In the genomic region with DNA sequence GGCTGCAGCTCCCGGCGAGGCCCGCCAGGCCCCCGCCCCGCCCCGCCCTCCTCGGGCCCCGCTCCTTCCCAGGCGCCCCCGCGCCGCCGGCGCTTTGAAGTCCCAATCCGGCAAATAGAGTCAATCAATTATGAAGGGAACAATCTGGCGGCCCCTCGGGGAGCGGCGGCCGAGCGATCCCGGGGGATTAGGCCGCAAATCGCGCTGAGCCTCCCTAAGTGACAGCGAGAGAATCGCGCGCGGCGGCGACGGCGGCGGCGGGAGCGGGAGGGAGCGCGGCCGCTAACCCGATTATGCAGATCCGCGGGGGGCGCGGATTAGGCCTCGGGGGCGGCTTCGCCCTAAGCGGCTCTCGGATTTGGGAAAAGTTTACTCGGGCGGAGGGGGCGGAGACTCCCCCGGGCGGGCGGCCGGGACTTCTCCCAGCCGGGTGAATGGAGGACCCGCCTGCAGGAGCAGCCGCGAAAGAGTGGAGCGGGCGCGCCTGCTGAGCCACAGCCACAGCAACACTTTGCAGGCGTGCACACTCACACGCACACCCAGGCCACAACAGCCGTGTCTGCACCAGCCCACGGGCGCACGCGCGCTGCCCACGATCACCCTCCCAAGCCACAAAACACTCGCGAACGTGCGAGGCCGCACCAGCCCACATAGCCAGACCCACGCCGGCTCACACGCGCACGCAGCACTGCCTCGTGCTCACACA, we compare ENCODE assay signal across 8 cellular contexts. TPM values are rescaled to one million over a fixed set of nuclear protein-coding genes. Genes with fewer than 3 reads are reported as not detected.
DNase-seq lines count a peak whose midpoint lies in the region; ATAC-seq and TF ChIP-seq lines count a peak whose summit lies in the region.

No MANE protein-coding gene starts in this region.

- TF ChIP-seq CTCF in AG09309 (IDR thresholded peaks at IDR 0.05; ENCODE audit: control insufficient read depth, insufficient read depth, low read depth, low read length, missing control alignments) (no peak), heart right ventricle (IDR thresholded peaks at IDR 0.05) (no peak), psoas muscle (IDR thresholded peaks at IDR 0.05) (no peak)

- H3K27me3 ChIP-seq in HUES48 (ENCODE audit: control insufficient read depth, insufficient read depth, low read length) (peaks cover 95% of the 10 kb centered on the region), heart right ventricle (peaks cover 0 to 89% (median 62%) of the 10 kb centered on the region in 7 donors), psoas muscle (ENCODE audit: insufficient read depth in 3 of 3, low read length in 2 of 3) (peaks cover 0 to 5% (median 0%) of the 10 kb centered on the region in 3 donors)

- 3% methylated on average over 79 to 84 of the region's 84 CpGs for WGBS in heart right ventricle, 2 donors
- WGBS in psoas muscle, 3 donors, result 2 to 3% (median 3%) methylated on average over 77 to 84 of the region's 84 CpGs

- no peak overlapping the region for H3K9ac ChIP-seq in HUES48 (ENCODE audit: low read depth, low read length)

- H3K27ac ChIP-seq in HUES48 (ENCODE audit: low read depth, low read length) (no peak overlapping the region), heart right ventricle (peak overlapping the region in 1 of 10 donors; percentile 3), psoas muscle (no peak overlapping the region)

- H3K4me3 ChIP-seq in AG09309 (ENCODE audit: control insufficient read depth, low read depth, low read length) (peak overlapping the region; percentile 32), HUES48 (ENCODE audit: low read depth, low read length) (peak overlapping the region; percentile 69), heart right ventricle (peak overlapping the region; percentile 39 to 84 (median 68)), psoas muscle (peak overlapping the region; percentile 76)

- H3K36me3 Mint-ChIP-seq in activated T-cell treated with anti-CD3 and anti-CD28 coated beads, Interleukin-2, amount 50 U/mL, for 24 hours (ENCODE audit: low read depth), result no peaks in the 10 kb centered on the region

- H3K4me1 ChIP-seq in HUES48 (ENCODE audit: control insufficient read depth, insufficient read depth, low read length) (peaks cover 52% of the 10 kb centered on the region), heart right ventricle (peaks cover 4 to 11% (median 9%) of the 10 kb centered on the region in 9 donors), psoas muscle (no peaks in the 10 kb centered on the region)

- H3K9me3 ChIP-seq in HUES48 (ENCODE audit: control insufficient read depth, insufficient read depth, low read length) (no peaks in the 10 kb centered on the region), heart right ventricle (no peaks in the 10 kb centered on the region), psoas muscle (no peaks in the 10 kb centered on the region)

- peaks cover 47% of the 10 kb centered on the region for H3K27me3 Mint-ChIP-seq in activated T-cell treated with anti-CD3 and anti-CD28 coated beads, Interleukin-2, amount 50 U/mL, for 24 hours

- H3K9me3 Mint-ChIP-seq in activated T-cell treated with anti-CD3 and anti-CD28 coated beads, Interleukin-2, amount 50 U/mL, for 24 hours, result no peaks in the 10 kb centered on the region

- ATAC-seq in heart right ventricle, result peak; percentile 40 to 71 (median 63)
- ATAC-seq in psoas muscle, result peak; percentile 48 to 82 (median 66)
- no peak for ATAC-seq in HG02840 (IDR thresholded peaks at IDR 0.05; ENCODE audit: low FRiP score, unreplicated experiment)

- H3K4me3 Mint-ChIP-seq in activated T-cell treated with anti-CD3 and anti-CD28 coated beads, Interleukin-2, amount 50 U/mL, for 24 hours, result peak overlapping the region; percentile 73

- no peaks in the 10 kb centered on the region for H3K36me3 ChIP-seq in HUES48 (ENCODE audit: control insufficient read depth, insufficient read depth, low read length)
- H3K36me3 ChIP-seq in heart right ventricle, result no peaks in the 10 kb centered on the region
- no peaks in the 10 kb centered on the region for H3K36me3 ChIP-seq in psoas muscle (ENCODE audit: insufficient read depth in 1 of 2, low read depth in 1 of 2)

- no peak overlapping the region for H3K27ac Mint-ChIP-seq in activated T-cell treated with anti-CD3 and anti-CD28 coated beads, Interleukin-2, amount 50 U/mL, for 24 hours

- intact Hi-C loops in heart right ventricle (cut with DNase I), result no loop called here
- intact Hi-C loops in psoas muscle (cut with DNase I), result no loop called here

- H3K4me1 Mint-ChIP-seq in activated T-cell treated with anti-CD3 and anti-CD28 coated beads, Interleukin-2, amount 50 U/mL, for 24 hours (ENCODE audit: low read depth), result peaks cover 10% of the 10 kb centered on the region

- DNase-seq in AG09309 (ENCODE audit: low read depth), result no peak
- DNase-seq in activated T-cell treated with anti-CD3 and anti-CD28 coated beads, Interleukin-2, amount 50 U/mL, for 24 hours, result peak; percentile 60
- peak in 1 of 2 donors; percentile 39 for DNase-seq in heart right ventricle
- peak in 1 of 2 donors; percentile 40 for DNase-seq in psoas muscle
- no peak for DNase-seq in HCEC 1CT
- DNase-seq in middle frontal gyrus (ENCODE audit: extremely low spot score, low spot score), result no peak

RNA-seq across cellular contexts. Expression of gene DMBX1, which starts 23.0 kb away (rescaled TPM):
- total RNA-seq in heart right ventricle, result not detected
- not detected for polyA plus RNA-seq in heart right ventricle
- total RNA-seq in psoas muscle, result not detected
- not detected for polyA plus RNA-seq in psoas muscle
